Comparison of ENCODE assay signal across 8 cellular contexts in genomic region chr7:100469227-100470044, GRCh38.
DNase-seq lines count a peak whose midpoint lies in the region; ATAC-seq and TF ChIP-seq lines count a peak whose summit lies in the region.

No MANE protein-coding gene starts in this region.

- H3K4me3 ChIP-seq in HEK293 (ENCODE audit: low read depth, low read length) = no peak overlapping the region

- CTCF ChIA-PET in HEK293 (lab: Yijun Ruan, JAX) = interaction anchor here (0.5 to 6.7 kb wide), 48 partner anchors 9 to 591 kb away, joined by 3 to 85 read pairs (median 4); partner anchors contain the start of genes FBXO24, GIGYF1, LRCH4 and TSC22D4

- peak; percentile 93 for TF ChIP-seq CTCF in HEK293 (tag by site-specific recombination; IDR thresholded peaks at IDR 0.05)

- POLR2A ChIA-PET in HEK293 (lab: Yijun Ruan, JAX) = interaction anchor here (0.7 to 1.4 kb wide), 8 partner anchors 8 to 406 kb away, joined by 3 to 4 read pairs (median 3); partner anchors contain the start of genes FBXO24, SLC12A9, SRRT and TSC22D4

- H3K4me1 ChIP-seq in HEK293 (ENCODE audit: control insufficient read depth, insufficient read depth, low read length) = peaks cover 3% of the 10 kb centered on the region; the same call in 1 of the 2 replicates

- no peak overlapping the region for H3K27ac ChIP-seq in HEK293 (ENCODE audit: extremely low read depth, low read depth, low read length)
- peak overlapping the region; percentile 37 for H3K27ac ChIP-seq in caudate nucleus (ENCODE audit: low read depth, low read length)

- ATAC-seq in HG03432 (IDR thresholded peaks at IDR 0.05; ENCODE audit: unreplicated experiment) = no peak

- peaks cover 3 to 29% of the 10 kb centered on the region in 2 experiments; a peak in 2 of 3 replicates for H3K36me3 ChIP-seq in HEK293 (ENCODE audit: control insufficient read depth in 2 of 2, insufficient read depth in 1 of 2, low read length in 2 of 2)

- DNase-seq in COLO829 (ENCODE audit: low spot score) (peak; percentile 82), NCI-H2196 treated with DMSO at 0.1 percent for 48 hours (lab: John Stamatoyannopoulos, UW; ENCODE audit: unreplicated experiment) (peak; percentile 43), caudate nucleus (lab: John Stamatoyannopoulos, UW) (peak in 57 of 61 donors; percentile 29 to 89 (median 74)), kidney glomerular epithelial cell (lab: John Stamatoyannopoulos, UW) (peak; percentile 20)
- DNase-seq in activated CD4-positive, alpha-beta T cell treated with anti-CD3 and anti-CD28 coated beads for 1 hour = peak; percentile 76
- peak; percentile 73 for DNase-seq in stimulated activated CD4-positive, alpha-beta T cell treated with anti-CD3 and anti-CD28 coated beads, Interleukin-1b, Interleukin-23, amount 100 ng/mL, for 48 hours

- no peaks in the 10 kb centered on the region for H3K9me3 ChIP-seq in HEK293 (ENCODE audit: control insufficient read depth, insufficient read depth, low read depth, low read length)

TF ChIP-seq in HEK293, 187 proteins besides CTCF, POLR2A, EP300 and RAD21 (continues in another document):
- TF ChIP-seq ZNF585B (tag by site-specific recombination; IDR thresholded peaks at IDR 0.05) (no peak), ZNF639 (tag by site-specific recombination; IDR thresholded peaks at IDR 0.05) (no peak), ZNF394 (tag by site-specific recombination; IDR thresholded peaks at IDR 0.05; ENCODE audit: borderline replicate concordance) (no peak), SCRT2 (tag by site-specific recombination; IDR thresholded peaks at IDR 0.05) (peak; percentile 98), ZNF37A (tag by site-specific recombination; IDR thresholded peaks at IDR 0.05) (no peak), PRDM6 (tag by site-specific recombination; IDR thresholded peaks at IDR 0.05) (no peak), PRDM10 (tag by site-specific recombination; IDR thresholded peaks at IDR 0.05) (0 out of 2 replicates have a peak, but pooled peaks have one; percentile 24), ZNF580 (tag by site-specific recombination; IDR thresholded peaks at IDR 0.05) (no peak), ZFP69B (tag by site-specific recombination; IDR thresholded peaks at IDR 0.05) (0 out of 2 replicates have a peak, but pooled peaks have one; percentile 51), ZNF654 (tag by site-specific recombination; IDR thresholded peaks at IDR 0.05; ENCODE audit: low read depth) (peak; percentile 85), ZNF76 (tag by site-specific recombination; IDR thresholded peaks at IDR 0.05; ENCODE audit: borderline replicate concordance, low read depth) (no peak), ZNF530 (tag by site-specific recombination; IDR thresholded peaks at IDR 0.05; ENCODE audit: low read depth) (no peak), ZNF248 (tag by site-specific recombination; IDR thresholded peaks at IDR 0.05) (no peak), SP7 (tag by site-specific recombination; IDR thresholded peaks at IDR 0.05) (peak; percentile 59), ZNF404 (tag by site-specific recombination; IDR thresholded peaks at IDR 0.05) (no peak), SCRT1 (tag by site-specific recombination; IDR thresholded peaks at IDR 0.05; ENCODE audit: borderline replicate concordance) (peak; percentile 90), ZBTB17 (tag by site-specific recombination; IDR thresholded peaks at IDR 0.05) (peak; percentile 39; the same call in 1 of the 2 replicates), ZBTB8A (tag by site-specific recombination; IDR thresholded peaks at IDR 0.05) (peak; percentile 62; the same call in 1 of the 2 replicates), ZIC2 (tag by site-specific recombination; IDR thresholded peaks at IDR 0.05) (peak; percentile 65), ZNF24 (tag by site-specific recombination; IDR thresholded peaks at IDR 0.05) (0 out of 2 replicates have a peak, but pooled peaks have one; percentile 20), ZSCAN30 (tag by site-specific recombination; IDR thresholded peaks at IDR 0.05) (peak; percentile 100), ZNF335 (tag by site-specific recombination; conservative IDR thresholded peaks at IDR 0.05) (peak; percentile 38; the same call in 1 of the 2 replicates), ZNF510 (tag by site-specific recombination; IDR thresholded peaks at IDR 0.05; ENCODE audit: insufficient replicate concordance) (no peak), SALL2 (tag by site-specific recombination; IDR thresholded peaks at IDR 0.05; ENCODE audit: borderline replicate concordance) (no peak), KLF8 (tag by site-specific recombination; IDR thresholded peaks at IDR 0.05) (peak; percentile 72), PATZ1 (tag by site-specific recombination; IDR thresholded peaks at IDR 0.05) (peak; percentile 92)

Comparison
In these comparisons a context has a peak if more than half of its experiments do, and no peak if none do; other contexts are left out.
1. DNase-seq: peak in every context shown above with its lines; median percentile 82 in COLO829; 76 in activated CD4-positive, alpha-beta T cell treated with anti-CD3 and anti-CD28 coated beads for 1 hour; 74 in caudate nucleus; 73 in stimulated activated CD4-positive, alpha-beta T cell treated with anti-CD3 and anti-CD28 coated beads, Interleukin-1b, Interleukin-23, amount 100 ng/mL, for 48 hours; 43 in NCI-H2196 treated with DMSO at 0.1 percent for 48 hours; 20 in kidney glomerular epithelial cell.